ENCODE assay signal across 27 cellular contexts in the genomic region with DNA sequence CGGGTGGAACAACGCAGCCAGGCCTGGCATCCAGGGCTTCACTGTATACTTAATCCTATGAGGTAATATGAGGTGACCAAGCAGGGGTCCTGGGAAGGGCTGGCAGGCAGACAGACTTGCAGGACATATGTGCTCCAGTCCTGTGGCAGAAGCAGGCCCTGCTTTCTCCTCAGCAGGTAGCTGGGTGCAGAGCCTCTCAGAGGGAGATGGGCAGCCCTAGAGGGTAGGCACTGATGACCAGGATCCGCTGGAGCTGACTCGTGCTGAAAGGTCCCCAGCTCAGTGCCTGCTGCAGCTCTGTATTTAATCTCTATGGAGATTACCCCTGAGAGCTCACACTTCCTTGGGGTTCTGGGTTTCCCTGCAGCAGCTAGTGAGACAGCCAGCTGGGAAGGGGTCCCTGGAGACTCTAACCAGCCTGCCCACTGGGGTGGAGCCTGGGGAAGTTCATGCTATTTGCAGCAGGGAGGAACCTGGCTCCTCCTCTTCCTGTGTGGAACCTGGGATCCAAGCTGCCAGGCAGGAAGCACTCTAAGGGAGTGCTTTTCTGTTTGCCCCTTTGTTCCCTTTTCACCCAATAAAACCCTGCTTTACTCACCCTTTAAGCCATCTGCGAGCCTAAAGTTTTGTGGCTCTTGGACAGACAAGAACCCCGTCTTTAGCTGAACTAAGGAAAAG.
DNase-seq lines count a peak whose midpoint lies in the region; ATAC-seq and TF ChIP-seq lines count a peak whose summit lies in the region.
"Had no signal": no experiment of that assay in that cellular context is flagged by ENCODE, and none has a peak within 500 bp of the region (broad histone marks: within the 10 kb centered on the region; RNA-seq: fewer than 3 reads in every experiment).

No MANE protein-coding gene starts in this region.

- no peak for ATAC-seq in GM21619 (IDR thresholded peaks at IDR 0.05; ENCODE audit: unreplicated experiment)

- no peak overlapping the region for H2AK5ac ChIP-seq in neuronal stem cell (ENCODE audit: low read depth, low read length)

- peak overlapping the region; percentile 44; the same call in 1 of the 2 replicates for H3K9ac ChIP-seq in MM.1S (ENCODE audit: low read length)
- no peak overlapping the region for H3K9ac ChIP-seq in neuronal stem cell (ENCODE audit: low read depth, low read length, poor library complexity)

- H3K23ac ChIP-seq in neuronal stem cell (ENCODE audit: low read depth, low read length, poor library complexity): no peak overlapping the region

- H2AFZ ChIP-seq in MM.1S (ENCODE audit: low read length) (peak overlapping the region; percentile 97), neuronal stem cell (ENCODE audit: low read length) (peak overlapping the region; percentile 59)
- H2AFZ ChIP-seq: GM23338, PC-9 had no signal

- H3F3A ChIP-seq in MM.1S (ENCODE audit: insufficient read depth, low read length): no peaks in the 10 kb centered on the region

- peak overlapping the region; percentile 55; the same call in 1 of the 2 replicates for H3K4me3 ChIP-seq in MM.1S (ENCODE audit: low read length)
- no peak overlapping the region for H3K4me3 ChIP-seq in WERI-Rb-1 (ENCODE audit: low read depth, low read length)
- no peak overlapping the region for H3K4me3 ChIP-seq in neuronal stem cell (ENCODE audit: low read length in 2 of 2)
- H3K4me3 ChIP-seq: GM23338, HAP-1, PC-9 had no signal

- no peaks in the 10 kb centered on the region for H4K20me1 ChIP-seq in MM.1S (ENCODE audit: insufficient read depth, low read length)

- TF ChIP-seq CTCF in MM.1S (IDR thresholded peaks at IDR 0.05; ENCODE audit: low read length) (no peak), WERI-Rb-1 (IDR thresholded peaks at IDR 0.05; ENCODE audit: low read depth, low read length) (no peak)

- no peak overlapping the region for H3K4ac ChIP-seq in neuronal stem cell (ENCODE audit: low read length)

- H3K27ac ChIP-seq in MM.1S (ENCODE audit: low read length) (no peak overlapping the region), WERI-Rb-1 (no peak overlapping the region), neuronal stem cell (replicated peaks; ENCODE audit: low read length) (no peak overlapping the region)
- H3K27ac ChIP-seq: 22Rv1, PC-9 had no signal

- H3K9me3 ChIP-seq in MM.1S (replicated peaks; ENCODE audit: insufficient read depth, low read length): no peaks in the 10 kb centered on the region
- no peaks in the 10 kb centered on the region for H3K9me3 ChIP-seq in WERI-Rb-1 (ENCODE audit: severe bottlenecking)
- no peaks in the 10 kb centered on the region for H3K9me3 ChIP-seq in neuronal stem cell (replicated peaks in 1 of 2; ENCODE audit: control insufficient read depth in 2 of 2, insufficient read depth in 1 of 2, low read depth in 1 of 2, low read length in 2 of 2)
- H3K9me3 ChIP-seq: BE2C, HAP-1 had no signal

- no peak overlapping the region for H2BK5ac ChIP-seq in neuronal stem cell (ENCODE audit: low read length)

- no peaks in the 10 kb centered on the region for H3K9me2 ChIP-seq in MM.1S (replicated peaks; ENCODE audit: insufficient read depth, low read length)

- H2BK120ac ChIP-seq in neuronal stem cell (ENCODE audit: low read depth, low read length): no peak overlapping the region

- H3K27me3 ChIP-seq in MM.1S (replicated peaks; ENCODE audit: insufficient read depth, low read length): no peaks in the 10 kb centered on the region
- peaks cover 7% of the 10 kb centered on the region for H3K27me3 ChIP-seq in WERI-Rb-1 (ENCODE audit: insufficient read depth, low read depth, severe bottlenecking)
- no peaks in the 10 kb centered on the region for H3K27me3 ChIP-seq in neuronal stem cell (ENCODE audit: control insufficient read depth in 3 of 3, insufficient read depth in 3 of 3, low read depth in 1 of 3, low read length in 3 of 3)
- H3K27me3 ChIP-seq: BE2C had no signal

- no peaks in the 10 kb centered on the region for H3K79me2 ChIP-seq in MM.1S (ENCODE audit: low read length)

- no peak overlapping the region for H4K8ac ChIP-seq in neuronal stem cell (ENCODE audit: low read depth, low read length)

- H2BK12ac ChIP-seq in neuronal stem cell (ENCODE audit: low read length): no peak overlapping the region

- no peak overlapping the region for H2BK15ac ChIP-seq in neuronal stem cell (ENCODE audit: low read length)

- peak; percentile 1 for DNase-seq in NCI-H2171 treated with DMSO at 0.1 percent for 48 hours (lab: John Stamatoyannopoulos, UW)
- no peak for DNase-seq in NCI-H2171 (lab: John Stamatoyannopoulos, UW)
- DNase-seq in MM.1S: no peak
- DNase-seq in WERI-Rb-1: peak; percentile 11
- DNase-seq in neuronal stem cell (ENCODE audit: low spot score): no peak
- no peak for DNase-seq in NCI-H1105 (lab: John Stamatoyannopoulos, UW)
- no peak for DNase-seq in NCI-H1092 treated with DMSO at 0.1 percent for 48 hours (lab: John Stamatoyannopoulos, UW)
- DNase-seq: ACHN; BE2C; CD8-positive, alpha-beta memory T cell; DMS 273 treated with DMSO at 0.1 percent for 48 hours; DMS79 treated with DMSO at 0.1 percent for 48 hours; GF-D8; HFFc6; KG1; NCI-H2029; NCI-H2227 treated with DMSO at 0.1 percent for 48 hours; NCI-H510A; NCI-H69; NK-92 treated with Interleukin-12 subunit alpha and Interleukin-12 subunit beta, amount 100 ng/mL, for 24 hours; PC-9; Right ventricle myocardium superior; T-helper 1 cell had no signal

- no CpG with 5 or more reads among the region's 6 CpGs for WGBS in neuronal stem cell (ENCODE audit: extremely low coverage in 2 of 2, insufficient read length in 2 of 2, insufficient replicate concordance in 1 of 2), 2 donors

- no peaks in the 10 kb centered on the region for H3K36me3 ChIP-seq in MM.1S (replicated peaks; ENCODE audit: insufficient read depth, low read length)
- H3K36me3 ChIP-seq in WERI-Rb-1: no peaks in the 10 kb centered on the region
- H3K36me3 ChIP-seq in neuronal stem cell (replicated peaks in 1 of 2; ENCODE audit: control insufficient read depth in 2 of 2, insufficient read depth in 2 of 2, low read length in 2 of 2): no peaks in the 10 kb centered on the region
- H3K36me3 ChIP-seq: BE2C, HAP-1 had no signal

- H3K4me1 ChIP-seq in MM.1S (ENCODE audit: low read length) (no peaks in the 10 kb centered on the region), neuronal stem cell (ENCODE audit: control insufficient read depth in 2 of 2, insufficient read depth in 1 of 2, low read depth in 1 of 2, low read length in 2 of 2) (no peaks in the 10 kb centered on the region)
- H3K4me1 ChIP-seq: BE2C, HAP-1 had no signal

- H3K18ac ChIP-seq in neuronal stem cell (ENCODE audit: low read length): no peak overlapping the region

- no peaks in the 10 kb centered on the region for H3K79me1 ChIP-seq in neuronal stem cell (ENCODE audit: low read depth, low read length)

- no peak overlapping the region for H4K91ac ChIP-seq in neuronal stem cell (ENCODE audit: low read depth, low read length, poor library complexity)

- H3K14ac ChIP-seq in neuronal stem cell (ENCODE audit: low read length): no peak overlapping the region

- H3K4me2 ChIP-seq in MM.1S (ENCODE audit: low read depth, low read length): peak overlapping the region; percentile 75
- no peak overlapping the region for H3K4me2 ChIP-seq in neuronal stem cell (ENCODE audit: insufficient read depth, low read length, poor library complexity, severe bottlenecking)
- H3K4me2 ChIP-seq: GM23338 had no signal

Comparison
In these comparisons a context has a peak if more than half of its experiments do, and no peak if none do; other contexts are left out.
1. DNase-seq: peak in NCI-H2171 treated with DMSO at 0.1 percent for 48 hours (single experiment) and WERI-Rb-1 (single experiment); none in NCI-H2171 (single experiment), MM.1S (single experiment), neuronal stem cell (single experiment), NCI-H1105 (single experiment) and NCI-H1092 treated with DMSO at 0.1 percent for 48 hours (single experiment).